8 cellular contexts compared by ENCODE assay signal in genomic region chr14:54893151-54893760, GRCh38. TPM values are rescaled to one million over a fixed set of nuclear protein-coding genes. Genes with fewer than 3 reads are reported as not detected.
DNase-seq lines count a peak whose midpoint lies in the region; ATAC-seq, FAIRE-seq and TF ChIP-seq lines count a peak whose summit lies in the region.

No MANE protein-coding gene starts in this region.

- CTCF ChIA-PET in activated CD4-positive, alpha-beta memory T cell treated with anti-CD3 and anti-CD28 coated beads for 36 hours (lab: Charles Lee) = interaction anchor here (1.0 to 1.8 kb wide), 3 partner anchors 9 to 116 kb away, joined by 3 to 8 read pairs (median 4); partner anchors contain the start of gene GCH1
- CTCF ChIA-PET in activated CD4-positive, alpha-beta memory T cell treated with anti-CD3 and anti-CD28 coated beads, Interleukin-2, amount 10 ng/mL, durations not matched to agents 7 days and 5 days (lab: Charles Lee) = interaction anchor here (0.8 to 1.8 kb wide), 2 partner anchors 10 kb away, joined by 4 to 5 read pairs; partner anchors contain the start of gene GCH1

- POLR2A ChIA-PET in activated CD4-positive, alpha-beta memory T cell treated with anti-CD3 and anti-CD28 coated beads for 36 hours (lab: Charles Lee) = no interaction called here
- POLR2A ChIA-PET in activated CD4-positive, alpha-beta memory T cell treated with anti-CD3 and anti-CD28 coated beads, Interleukin-2, amount 10 ng/mL, durations not matched to agents 7 days and 5 days (lab: Charles Lee) = interaction anchor here (2.1 kb wide), 1 partner anchor 10 kb away, joined by 7 read pairs; the partner anchor contains the start of gene GCH1

- H3K27me3 ChIP-seq in HL-60 (ENCODE audit: insufficient read depth, poor library complexity, severe bottlenecking) (no peaks in the 10 kb centered on the region), lower lobe of right lung (ENCODE audit: low read depth) (no peaks in the 10 kb centered on the region)

- peaks cover 6% of the 10 kb centered on the region for H3K4me1 ChIP-seq in lower lobe of right lung

- no peak overlapping the region for H3K4me3 ChIP-seq in HL-60 (replicated peaks; ENCODE audit: insufficient read depth, low read length)
- no peak overlapping the region for H3K4me3 ChIP-seq in lower lobe of right lung

- no peak overlapping the region for H3K4me3 Mint-ChIP-seq in activated CD4-positive, alpha-beta memory T cell treated with anti-CD3 and anti-CD28 coated beads for 36 hours
- no peak overlapping the region for H3K4me3 Mint-ChIP-seq in activated CD4-positive, alpha-beta memory T cell treated with anti-CD3 and anti-CD28 coated beads, Interleukin-2, amount 10 ng/mL, durations not matched to agents 7 days and 5 days

- ATAC-seq in lower lobe of right lung (peak; percentile 67 to 83), HG02840 (IDR thresholded peaks at IDR 0.05; ENCODE audit: low FRiP score, unreplicated experiment) (no peak), GM19328 (IDR thresholded peaks at IDR 0.05; ENCODE audit: unreplicated experiment) (no peak)

- intact Hi-C loops in activated CD4-positive, alpha-beta memory T cell treated with anti-CD3 and anti-CD28 coated beads for 36 hours (cut with micrococcal nuclease) = loop anchor here (1.0 kb wide), 2 partner anchors 9 to 12 kb away; partner anchors contain the start of gene GCH1
- intact Hi-C loops in lower lobe of right lung (cut with DNase I) = no loop called here

- no peaks in the 10 kb centered on the region for H3K9me3 ChIP-seq in lower lobe of right lung

- H3K9me3 Mint-ChIP-seq in activated CD4-positive, alpha-beta memory T cell treated with anti-CD3 and anti-CD28 coated beads for 36 hours = no peaks in the 10 kb centered on the region
- H3K9me3 Mint-ChIP-seq in activated CD4-positive, alpha-beta memory T cell treated with anti-CD3 and anti-CD28 coated beads, Interleukin-2, amount 10 ng/mL, durations not matched to agents 7 days and 5 days = no peaks in the 10 kb centered on the region

- FAIRE-seq in RCC 7860 (lab: Jason Lieb, UNC) = peak; percentile 55

- H3K27ac ChIP-seq in HL-60 (replicated peaks) (no peak overlapping the region), lower lobe of right lung (no peak overlapping the region)

- TF ChIP-seq CTCF in HL-60 (IDR thresholded peaks at IDR 0.05; ENCODE audit: insufficient read depth, low read length) = peak; percentile 71
- peak; percentile 80 for TF ChIP-seq CTCF in lower lobe of right lung (IDR thresholded peaks at IDR 0.05)

- H3K36me3 ChIP-seq in lower lobe of right lung = no peaks in the 10 kb centered on the region

- no peak overlapping the region for H3K27ac Mint-ChIP-seq in activated CD4-positive, alpha-beta memory T cell treated with anti-CD3 and anti-CD28 coated beads for 36 hours
- H3K27ac Mint-ChIP-seq in activated CD4-positive, alpha-beta memory T cell treated with anti-CD3 and anti-CD28 coated beads, Interleukin-2, amount 10 ng/mL, durations not matched to agents 7 days and 5 days = no peak overlapping the region

- H3K36me3 Mint-ChIP-seq in activated CD4-positive, alpha-beta memory T cell treated with anti-CD3 and anti-CD28 coated beads for 36 hours = peaks cover 1% of the 10 kb centered on the region
- peaks cover 27% of the 10 kb centered on the region for H3K36me3 Mint-ChIP-seq in activated CD4-positive, alpha-beta memory T cell treated with anti-CD3 and anti-CD28 coated beads, Interleukin-2, amount 10 ng/mL, durations not matched to agents 7 days and 5 days (ENCODE audit: low read depth)

- peaks cover 55% of the 10 kb centered on the region for H3K4me1 Mint-ChIP-seq in activated CD4-positive, alpha-beta memory T cell treated with anti-CD3 and anti-CD28 coated beads for 36 hours (ENCODE audit: low read depth)
- peaks cover 53% of the 10 kb centered on the region for H3K4me1 Mint-ChIP-seq in activated CD4-positive, alpha-beta memory T cell treated with anti-CD3 and anti-CD28 coated beads, Interleukin-2, amount 10 ng/mL, durations not matched to agents 7 days and 5 days

- DNase-seq in activated CD4-positive, alpha-beta memory T cell treated with anti-CD3 and anti-CD28 coated beads for 36 hours = peak; percentile 53
- DNase-seq in activated CD4-positive, alpha-beta memory T cell treated with anti-CD3 and anti-CD28 coated beads, Interleukin-2, amount 10 ng/mL, durations not matched to agents 7 days and 5 days = no peak
- DNase-seq in HL-60 (ENCODE audit: low read depth in 1 of 2, low spot score in 1 of 2) (no peak), RCC 7860 (ENCODE audit: low spot score) (peak; percentile 41), cerebellar cortex (ENCODE audit: low spot score) (peak; percentile 55), lower lobe of right lung (no peak)

- no peaks in the 10 kb centered on the region for H3K27me3 Mint-ChIP-seq in activated CD4-positive, alpha-beta memory T cell treated with anti-CD3 and anti-CD28 coated beads for 36 hours
- H3K27me3 Mint-ChIP-seq in activated CD4-positive, alpha-beta memory T cell treated with anti-CD3 and anti-CD28 coated beads, Interleukin-2, amount 10 ng/mL, durations not matched to agents 7 days and 5 days = no peaks in the 10 kb centered on the region

RNA-seq across cellular contexts. Expression of gene GCH1, which starts 9.4 kb away (rescaled TPM):
- total RNA-seq in activated CD4-positive, alpha-beta memory T cell treated with anti-CD3 and anti-CD28 coated beads for 36 hours = 10 to 100 TPM; 40.8 to 42.3 TPM
- 10 to 100 TPM; 68.7 to 70.3 TPM for total RNA-seq in activated CD4-positive, alpha-beta memory T cell treated with anti-CD3 and anti-CD28 coated beads, Interleukin-2, amount 10 ng/mL, durations not matched to agents 7 days and 5 days
- 12.7 TPM for total RNA-seq in lower lobe of right lung

Comparison
In these comparisons a context has a peak if more than half of its experiments do, and no peak if none do; other contexts are left out.
1. DNase-seq: peak in activated CD4-positive, alpha-beta memory T cell treated with anti-CD3 and anti-CD28 coated beads for 36 hours (single experiment), RCC 7860 (single experiment) and cerebellar cortex (single experiment); none in activated CD4-positive, alpha-beta memory T cell treated with anti-CD3 and anti-CD28 coated beads, Interleukin-2, amount 10 ng/mL, durations not matched to agents 7 days and 5 days (single experiment), HL-60 (0 of 2) and lower lobe of right lung (single experiment).
2. ATAC-seq: peak in lower lobe of right lung (2 of 2); none in HG02840 (single experiment) and GM19328 (single experiment).